In genomic region chr15:98635848-98636247, GRCh38 we compare ENCODE assay signal across 21 cellular contexts. TPM values are rescaled to one million over a fixed set of nuclear protein-coding genes. Genes with fewer than 3 reads are reported as not detected.
DNase-seq lines count a peak whose midpoint lies in the region; ATAC-seq and TF ChIP-seq lines count a peak whose summit lies in the region.
"Had no signal": no experiment of that assay in that cellular context is flagged by ENCODE, and none has a peak within 500 bp of the region (broad histone marks: within the 10 kb centered on the region; RNA-seq: fewer than 3 reads in every experiment).

No MANE protein-coding gene starts in this region.

- H3K4me1 Mint-ChIP-seq in activated naive CD4-positive, alpha-beta T cell treated with anti-CD3 and anti-CD28 coated beads, Interleukin-2, amount 50 U/mL, for 24 hours = peaks cover 27% of the 10 kb centered on the region
- H3K4me1 Mint-ChIP-seq in GM23338 = peaks cover 8% of the 10 kb centered on the region
- H3K4me1 Mint-ChIP-seq in WTC11 = peaks cover 15% of the 10 kb centered on the region

- DNase-seq in activated naive CD4-positive, alpha-beta T cell treated with Interleukin-2 at 50 U/mL for 16 hours = no peak
- no peak for DNase-seq in GM23338 (ENCODE audit: low spot score)
- DNase-seq in WTC11 (ENCODE audit: low spot score) = no peak
- DNase-seq in globus pallidus (ENCODE audit: low spot score) = no peak
- DNase-seq in NCI-H2171 (lab: John Stamatoyannopoulos, UW) = no peak
- DNase-seq: ACHN; Calu3; CD8-positive, alpha-beta memory T cell; DMS153; H9; KG1; NCI-H1105; NCI-H2081; NCI-H2171 treated with DMSO at 0.1 percent for 48 hours; NCI-H524 treated with DMSO at 0.1 percent for 48 hours; NCI-H82 had no signal

- no peak overlapping the region for H2AFZ ChIP-seq in GM23338

- peak; percentile 49 for ATAC-seq in GM23338
- peak; percentile 54 for ATAC-seq in WTC11
- ATAC-seq in HG03095 (IDR thresholded peaks at IDR 0.05; ENCODE audit: unreplicated experiment) = no peak
- ATAC-seq: Right ventricle myocardium inferior had no signal

- peak overlapping the region; percentile 57 for H3K4me3 Mint-ChIP-seq in activated naive CD4-positive, alpha-beta T cell treated with anti-CD3 and anti-CD28 coated beads, Interleukin-2, amount 50 U/mL, for 24 hours
- H3K4me3 Mint-ChIP-seq in GM23338 = peak overlapping the region; percentile 19; the same call in 1 of the 3 replicates
- no peak overlapping the region for H3K4me3 Mint-ChIP-seq in WTC11
- H3K4me3 Mint-ChIP-seq: CD8-positive, alpha-beta memory T cell had no signal

- CTCF ChIA-PET in WTC11 (lab: Charles Lee) = interaction anchor here (0.7 to 3.1 kb wide), 6 partner anchors 11 to 215 kb away, joined by 3 to 16 read pairs (median 4); partner anchors contain the start of gene IGF1R

- TF ChIP-seq CTCF in GM23338 (conservative IDR thresholded peaks at IDR 0.05; ENCODE audit: low read depth in 2 of 2) (no peak), WTC11 (IDR thresholded peaks at IDR 0.05) (no peak)

- H3K4me3 ChIP-seq in GM23338 = peak overlapping the region; percentile 14; the same call in 1 of the 2 replicates
- H3K4me3 ChIP-seq: BLaER1, SJSA1 had no signal

- H3K79me2 ChIP-seq in GM23338 (replicated peaks; ENCODE audit: insufficient read depth) = no peaks in the 10 kb centered on the region

- peak overlapping the region; percentile 18 for H3K4me2 ChIP-seq in GM23338
- H3K4me2 ChIP-seq: BLaER1 had no signal

- H3F3A ChIP-seq in GM23338 (replicated peaks; ENCODE audit: low read depth) = no peaks in the 10 kb centered on the region

- H3K27ac Mint-ChIP-seq in activated naive CD4-positive, alpha-beta T cell treated with anti-CD3 and anti-CD28 coated beads, Interleukin-2, amount 50 U/mL, for 24 hours = no peak overlapping the region
- H3K27ac Mint-ChIP-seq in GM23338 (no peak overlapping the region), WTC11 (no peak overlapping the region)
- H3K27ac Mint-ChIP-seq: CD8-positive, alpha-beta memory T cell had no signal

- H3K9me2 ChIP-seq in GM23338 (ENCODE audit: insufficient read depth) = no peaks in the 10 kb centered on the region

- POLR2A ChIA-PET in WTC11 (lab: Charles Lee) = interaction anchor here (0.8 kb wide), 1 partner anchor 82 kb away, joined by 3 read pairs; no protein-coding TSS in a partner anchor

- H3K27me3 ChIP-seq in GM23338 (ENCODE audit: insufficient read depth) = no peaks in the 10 kb centered on the region
- H3K27me3 ChIP-seq: BLaER1 had no signal

- H3K27ac ChIP-seq in GM23338 (ENCODE audit: low read depth) = 0 out of 2 replicates have a peak overlapping the region, but pooled peaks have one; percentile 37
- H3K27ac ChIP-seq: BLaER1, SJSA1 had no signal

- no peaks in the 10 kb centered on the region for H3K36me3 Mint-ChIP-seq in activated naive CD4-positive, alpha-beta T cell treated with anti-CD3 and anti-CD28 coated beads, Interleukin-2, amount 50 U/mL, for 24 hours
- H3K36me3 Mint-ChIP-seq in GM23338 (ENCODE audit: low read depth) (no peaks in the 10 kb centered on the region), WTC11 (no peaks in the 10 kb centered on the region)
- H3K36me3 Mint-ChIP-seq: CD8-positive, alpha-beta memory T cell had no signal

- no peaks in the 10 kb centered on the region for H3K9me3 Mint-ChIP-seq in activated naive CD4-positive, alpha-beta T cell treated with anti-CD3 and anti-CD28 coated beads, Interleukin-2, amount 50 U/mL, for 24 hours
- no peaks in the 10 kb centered on the region for H3K9me3 Mint-ChIP-seq in GM23338
- H3K9me3 Mint-ChIP-seq in WTC11 = no peaks in the 10 kb centered on the region
- H3K9me3 Mint-ChIP-seq: CD8-positive, alpha-beta memory T cell; H9 had no signal

- no peaks in the 10 kb centered on the region for H4K20me1 ChIP-seq in GM23338 (replicated peaks; ENCODE audit: insufficient read depth)
- H4K20me1 ChIP-seq: BLaER1 had no signal

- H3K4me1 ChIP-seq in GM23338 (ENCODE audit: insufficient read depth) = peaks cover 12% of the 10 kb centered on the region
- H3K4me1 ChIP-seq: SJSA1 had no signal

- no peaks in the 10 kb centered on the region for H3K27me3 Mint-ChIP-seq in activated naive CD4-positive, alpha-beta T cell treated with anti-CD3 and anti-CD28 coated beads, Interleukin-2, amount 50 U/mL, for 24 hours
- H3K27me3 Mint-ChIP-seq in GM23338 (ENCODE audit: insufficient read depth, low read depth, poor library complexity) (peaks cover 7% of the 10 kb centered on the region), WTC11 (ENCODE audit: low read depth) (no peaks in the 10 kb centered on the region)

- H3K36me3 ChIP-seq in GM23338 (ENCODE audit: insufficient read depth) = no peaks in the 10 kb centered on the region
- H3K36me3 ChIP-seq: BLaER1, SJSA1 had no signal

TF ChIP-seq in WTC11, 78 proteins besides CTCF, POLR2A, EP300 and RAD21 (continues in another document):
- TF ChIP-seq HMGA2 (CRISPR knock-in tag; IDR thresholded peaks at IDR 0.05) (no peak), ATF3 (CRISPR knock-in tag; conservative IDR thresholded peaks at IDR 0.05) (no peak), ZSCAN18 (CRISPR knock-in tag; IDR thresholded peaks at IDR 0.05) (no peak), ZNF219 (CRISPR knock-in tag; IDR thresholded peaks at IDR 0.05; ENCODE audit: borderline replicate concordance) (no peak), ZNF232 (CRISPR knock-in tag; IDR thresholded peaks at IDR 0.05) (no peak), ZNF263 (CRISPR knock-in tag; IDR thresholded peaks at IDR 0.05; ENCODE audit: low read depth) (no peak), RORB (CRISPR knock-in tag; IDR thresholded peaks at IDR 0.05) (no peak), PRRX2 (CRISPR knock-in tag; IDR thresholded peaks at IDR 0.05) (no peak), ZNF317 (CRISPR knock-in tag; IDR thresholded peaks at IDR 0.05; ENCODE audit: borderline replicate concordance, low read depth) (no peak), GABPB1 (CRISPR knock-in tag; IDR thresholded peaks at IDR 0.05) (no peak), CREM (CRISPR knock-in tag; IDR thresholded peaks at IDR 0.05) (no peak), ZNF512 (CRISPR knock-in tag; IDR thresholded peaks at IDR 0.05; ENCODE audit: borderline replicate concordance) (no peak), ERG (CRISPR knock-in tag; IDR thresholded peaks at IDR 0.05) (no peak), FOXP4 (CRISPR knock-in tag; IDR thresholded peaks at IDR 0.05) (no peak)

RNA-seq across cellular contexts. Expression of gene IGF1R, which starts 12.5 kb away (rescaled TPM):
- total RNA-seq in GM23338 (2014; rRNA removed; shearing (Covaris generic)) = 92.2 and 95.6 TPM in 2 replicates
- polyA plus RNA-seq in GM23338 (2016; fragmentation: Nextera tagmentation; extraction: Ambion mirVana) = 20.0 and 20.4 TPM in 2 replicates
- total RNA-seq in WTC11 (2021) = 116 to 125 TPM (median 120 TPM) in 3 replicates
